In the genomic region with DNA sequence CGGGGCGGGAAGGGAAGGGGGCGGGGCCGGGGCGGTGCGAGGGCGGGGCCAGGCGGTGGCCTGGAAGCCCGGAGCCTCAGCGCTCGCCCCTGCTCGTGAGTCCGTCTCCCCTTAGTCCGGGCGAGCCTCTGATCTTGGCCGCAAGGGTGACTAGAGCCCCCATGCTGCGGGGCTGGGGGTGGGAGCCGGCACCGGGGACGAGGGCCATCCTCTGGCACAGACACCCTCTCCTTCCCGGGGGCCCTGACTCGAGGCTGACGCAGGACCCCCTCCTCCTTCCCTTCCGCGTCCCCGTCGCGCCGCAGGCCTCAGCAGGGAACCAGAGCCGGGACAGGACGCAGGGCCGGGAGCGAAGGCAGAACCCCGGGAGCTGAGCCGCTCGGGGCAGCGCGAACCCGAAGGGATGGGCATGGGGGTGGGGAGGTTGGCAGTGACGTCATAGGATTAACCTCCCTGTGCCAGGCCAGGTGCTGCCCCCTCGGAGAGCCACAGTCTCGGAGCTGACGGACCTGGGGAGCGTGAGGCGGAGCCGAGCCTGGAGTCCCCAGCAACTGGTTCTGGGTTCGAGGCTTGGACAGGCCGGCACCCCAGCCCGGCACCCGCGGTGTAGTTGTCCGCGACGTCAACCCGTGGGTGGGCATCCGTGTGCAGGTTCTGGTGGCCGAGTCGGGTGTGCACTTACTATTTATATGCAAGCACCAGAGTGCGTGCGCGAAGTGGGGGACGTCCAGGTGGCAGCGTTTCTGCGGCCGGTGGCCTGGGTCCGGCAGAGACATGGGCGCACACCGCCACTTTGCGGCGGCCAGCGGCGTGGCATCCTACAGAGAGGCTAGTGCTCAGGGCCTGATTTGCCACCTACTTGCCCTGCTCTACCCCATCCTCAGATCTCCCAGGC, we compare ENCODE assay signal across 1 cellular context.
TF ChIP-seq lines count a peak whose summit lies in the region.

No MANE protein-coding gene starts in this region.

TF ChIP-seq in HepG2, 621 proteins besides CTCF, POLR2A, EP300 and RAD21 (continued from another document):
- TF ChIP-seq, protein P1, sequence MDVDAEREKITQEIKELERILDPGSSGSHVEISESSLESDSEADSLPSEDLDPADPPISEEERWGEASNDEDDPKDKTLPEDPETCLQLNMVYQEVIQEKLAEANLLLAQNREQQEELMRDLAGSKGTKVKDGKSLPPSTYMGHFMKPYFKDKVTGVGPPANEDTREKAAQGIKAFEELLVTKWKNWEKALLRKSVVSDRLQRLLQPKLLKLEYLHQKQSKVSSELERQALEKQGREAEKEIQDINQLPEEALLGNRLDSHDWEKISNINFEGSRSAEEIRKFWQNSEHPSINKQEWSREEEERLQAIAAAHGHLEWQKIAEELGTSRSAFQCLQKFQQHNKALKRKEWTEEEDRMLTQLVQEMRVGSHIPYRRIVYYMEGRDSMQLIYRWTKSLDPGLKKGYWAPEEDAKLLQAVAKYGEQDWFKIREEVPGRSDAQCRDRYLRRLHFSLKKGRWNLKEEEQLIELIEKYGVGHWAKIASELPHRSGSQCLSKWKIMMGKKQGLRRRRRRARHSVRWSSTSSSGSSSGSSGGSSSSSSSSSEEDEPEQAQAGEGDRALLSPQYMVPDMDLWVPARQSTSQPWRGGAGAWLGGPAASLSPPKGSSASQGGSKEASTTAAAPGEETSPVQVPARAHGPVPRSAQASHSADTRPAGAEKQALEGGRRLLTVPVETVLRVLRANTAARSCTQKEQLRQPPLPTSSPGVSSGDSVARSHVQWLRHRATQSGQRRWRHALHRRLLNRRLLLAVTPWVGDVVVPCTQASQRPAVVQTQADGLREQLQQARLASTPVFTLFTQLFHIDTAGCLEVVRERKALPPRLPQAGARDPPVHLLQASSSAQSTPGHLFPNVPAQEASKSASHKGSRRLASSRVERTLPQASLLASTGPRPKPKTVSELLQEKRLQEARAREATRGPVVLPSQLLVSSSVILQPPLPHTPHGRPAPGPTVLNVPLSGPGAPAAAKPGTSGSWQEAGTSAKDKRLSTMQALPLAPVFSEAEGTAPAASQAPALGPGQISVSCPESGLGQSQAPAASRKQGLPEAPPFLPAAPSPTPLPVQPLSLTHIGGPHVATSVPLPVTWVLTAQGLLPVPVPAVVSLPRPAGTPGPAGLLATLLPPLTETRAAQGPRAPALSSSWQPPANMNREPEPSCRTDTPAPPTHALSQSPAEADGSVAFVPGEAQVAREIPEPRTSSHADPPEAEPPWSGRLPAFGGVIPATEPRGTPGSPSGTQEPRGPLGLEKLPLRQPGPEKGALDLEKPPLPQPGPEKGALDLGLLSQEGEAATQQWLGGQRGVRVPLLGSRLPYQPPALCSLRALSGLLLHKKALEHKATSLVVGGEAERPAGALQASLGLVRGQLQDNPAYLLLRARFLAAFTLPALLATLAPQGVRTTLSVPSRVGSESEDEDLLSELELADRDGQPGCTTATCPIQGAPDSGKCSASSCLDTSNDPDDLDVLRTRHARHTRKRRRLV (CRISPR knock-in tag; IDR thresholded peaks at IDR 0.05): no peak
- no peak for TF ChIP-seq PHF5A (CRISPR knock-in tag; IDR thresholded peaks at IDR 0.05; ENCODE audit: low read depth, unreplicated experiment)
